Comparison of ENCODE assay signal across 12 cellular contexts in genomic region chr4:183541081-183542045, GRCh38. TPM values are rescaled to one million over a fixed set of nuclear protein-coding genes. Genes with fewer than 3 reads are reported as not detected.
DNase-seq lines count a peak whose midpoint lies in the region; ATAC-seq and TF ChIP-seq lines count a peak whose summit lies in the region.
"Had no signal": no experiment of that assay in that cellular context is flagged by ENCODE, and none has a peak within 500 bp of the region (broad histone marks: within the 10 kb centered on the region; RNA-seq: fewer than 3 reads in every experiment).

No MANE protein-coding gene starts in this region.

- H3K9ac ChIP-seq in GM23248 (no peak overlapping the region), neuronal stem cell (ENCODE audit: low read depth, low read length, poor library complexity) (no peak overlapping the region)

- no peaks in the 10 kb centered on the region for H3K36me3 ChIP-seq in GM23248 (ENCODE audit: low read depth)
- no peaks in the 10 kb centered on the region for H3K36me3 ChIP-seq in neuronal stem cell (replicated peaks in 1 of 2; ENCODE audit: control insufficient read depth in 2 of 2, insufficient read depth in 2 of 2, low read length in 2 of 2)

- H3K79me1 ChIP-seq in neuronal stem cell (ENCODE audit: low read depth, low read length) = no peaks in the 10 kb centered on the region

- TF ChIP-seq CTCF in fibroblast of pulmonary artery (IDR thresholded peaks at IDR 0.05; ENCODE audit: low read length, missing control alignments) = no peak

- H2BK120ac ChIP-seq in neuronal stem cell (ENCODE audit: low read depth, low read length) = no peak overlapping the region

- WGBS in GM23248 (ENCODE audit: low coverage in 1 of 2, low lambda C conversion rate in 2 of 2, missing lambda C conversion rate in 2 of 2), 2 experiments = 38 to 42% methylated on average over 14 of the region's 14 CpGs
- WGBS in neuronal stem cell (ENCODE audit: extremely low coverage in 2 of 2, insufficient read length in 2 of 2, insufficient replicate concordance in 1 of 2), 2 donors = no CpG with 5 or more reads among the region's 14 CpGs

- in situ Hi-C loops in GM23248 (cut with MboI) = no loop called here

- no peak overlapping the region for H2BK12ac ChIP-seq in neuronal stem cell (ENCODE audit: low read length)

- no peak overlapping the region for H3K4ac ChIP-seq in neuronal stem cell (ENCODE audit: low read length)

- H3K4me2 ChIP-seq in GM23248 (ENCODE audit: unreplicated experiment) (peak overlapping the region; percentile 31), neuronal stem cell (ENCODE audit: insufficient read depth, low read length, poor library complexity, severe bottlenecking) (no peak overlapping the region)

- H2BK5ac ChIP-seq in neuronal stem cell (ENCODE audit: low read length) = no peak overlapping the region

- no peaks in the 10 kb centered on the region for H3K9me2 ChIP-seq in GM23248 (ENCODE audit: insufficient read depth)

- ATAC-seq in GM19351 (IDR thresholded peaks at IDR 0.05; ENCODE audit: unreplicated experiment) = no peak
- ATAC-seq in HG03342 (IDR thresholded peaks at IDR 0.05; ENCODE audit: unreplicated experiment) = no peak

- no peak overlapping the region for H4K8ac ChIP-seq in neuronal stem cell (ENCODE audit: low read depth, low read length)

- H4K20me1 ChIP-seq in GM23248 (ENCODE audit: insufficient read depth) = no peaks in the 10 kb centered on the region

- no peaks in the 10 kb centered on the region for H3K4me1 ChIP-seq in GM23248 (ENCODE audit: insufficient read depth)
- peaks cover 11 to 19% of the 10 kb centered on the region in 2 donors for H3K4me1 ChIP-seq in neuronal stem cell (ENCODE audit: control insufficient read depth in 2 of 2, insufficient read depth in 1 of 2, low read depth in 1 of 2, low read length in 2 of 2)
- H3K4me1 ChIP-seq: psoas muscle had no signal

- H4K91ac ChIP-seq in neuronal stem cell (ENCODE audit: low read depth, low read length, poor library complexity) = no peak overlapping the region

- H3K14ac ChIP-seq in neuronal stem cell (ENCODE audit: low read length) = no peak overlapping the region

- H2AFZ ChIP-seq in GM23248 = peak overlapping the region; percentile 18; the same call in 1 of the 2 replicates
- H2AFZ ChIP-seq in neuronal stem cell (ENCODE audit: low read length) = peak overlapping the region; percentile 72

- H3K18ac ChIP-seq in neuronal stem cell (ENCODE audit: low read length) = no peak overlapping the region

- no peak overlapping the region for H3K23ac ChIP-seq in neuronal stem cell (ENCODE audit: low read depth, low read length, poor library complexity)

- peaks cover 6% of the 10 kb centered on the region; the same call in 1 of the 2 replicates for H3K27me3 ChIP-seq in GM23248 (replicated peaks; ENCODE audit: insufficient read depth)
- H3K27me3 ChIP-seq in neuronal stem cell (ENCODE audit: control insufficient read depth in 3 of 3, insufficient read depth in 3 of 3, low read depth in 1 of 3, low read length in 3 of 3) = no peaks in the 10 kb centered on the region

- no peaks in the 10 kb centered on the region for H3F3A ChIP-seq in GM23248 (ENCODE audit: insufficient read depth)

- H3K4me3 ChIP-seq in GM23248 (no peak overlapping the region), fibroblast of pulmonary artery (replicated peaks; ENCODE audit: low read depth, low read length) (no peak overlapping the region), neuronal stem cell (ENCODE audit: low read length in 2 of 2) (no peak overlapping the region)
- H3K4me3 ChIP-seq: psoas muscle had no signal

- no peaks in the 10 kb centered on the region for H3K79me2 ChIP-seq in GM23248 (ENCODE audit: insufficient read depth)

- DNase-seq in GM23248 = no peak
- peak; percentile 20 for DNase-seq in NCI-H524 treated with DMSO at 0.1 percent for 48 hours (lab: John Stamatoyannopoulos, UW)
- DNase-seq in fibroblast of pulmonary artery (ENCODE audit: low read depth) = peak; percentile 35
- peak; percentile 52 for DNase-seq in neuronal stem cell (ENCODE audit: low spot score)
- DNase-seq in kidney glomerular epithelial cell (lab: John Stamatoyannopoulos, UW) = no peak
- no peak for DNase-seq in activated CD4-positive, CD25-positive, alpha-beta regulatory T cell (lab: John Stamatoyannopoulos, UW)
- DNase-seq: activated CD4-positive, CD25-positive, alpha-beta regulatory T cell treated with anti-CD3 and anti-CD28 coated beads, Interleukin-2, amount 50 U/mL, for 72 hours; CD4-positive, alpha-beta memory T cell; NCI-H1048; psoas muscle had no signal

- no peak overlapping the region for H2AK5ac ChIP-seq in neuronal stem cell (ENCODE audit: low read depth, low read length)

- H3K27ac ChIP-seq in GM23248 (no peak overlapping the region), neuronal stem cell (replicated peaks; ENCODE audit: low read length) (peak overlapping the region; percentile 37)
- H3K27ac ChIP-seq: psoas muscle had no signal

- H3K9me3 ChIP-seq in GM23248 (ENCODE audit: low read depth) = no peaks in the 10 kb centered on the region
- peaks cover 3 to 8% of the 10 kb centered on the region in 2 donors for H3K9me3 ChIP-seq in neuronal stem cell (replicated peaks in 1 of 2; ENCODE audit: control insufficient read depth in 2 of 2, insufficient read depth in 1 of 2, low read depth in 1 of 2, low read length in 2 of 2)

- H2BK15ac ChIP-seq in neuronal stem cell (ENCODE audit: low read length) = no peak overlapping the region

RNA-seq across cellular contexts. Expression of gene ING2, which starts 36.5 kb away (rescaled TPM):
- 6.4 and 12.2 TPM in 2 replicates for total RNA-seq in GM23248 (2014; rRNA removed; shearing (Covaris generic))
- polyA plus RNA-seq in GM23248 (2016; fragmentation: Nextera tagmentation; extraction: Ambion mirVana) = 20.5 and 22.8 TPM in 2 replicates
- polyA plus RNA-seq in neuronal stem cell (2013, experiment 1 of 2) = 27.8 TPM
- 28.9 TPM for polyA plus RNA-seq in neuronal stem cell (2013, experiment 2 of 2)

Comparison
In these comparisons a context has a peak if more than half of its experiments do, and no peak if none do; other contexts are left out.
1. DNase-seq: peak in NCI-H524 treated with DMSO at 0.1 percent for 48 hours (single experiment), fibroblast of pulmonary artery (single experiment) and neuronal stem cell (single experiment); none in GM23248 (single experiment), kidney glomerular epithelial cell (single experiment) and activated CD4-positive, CD25-positive, alpha-beta regulatory T cell (0 of 4).